ENCODE assay signal across 31 cellular contexts in genomic region chr11:689630-690029, GRCh38. TPM values are rescaled to one million over a fixed set of nuclear protein-coding genes. Genes with fewer than 3 reads are reported as not detected.
DNase-seq lines count a peak whose midpoint lies in the region; ATAC-seq, FAIRE-seq and TF ChIP-seq lines count a peak whose summit lies in the region.
"Had no signal": no experiment of that assay in that cellular context is flagged by ENCODE, and none has a peak within 500 bp of the region (broad histone marks: within the 10 kb centered on the region; RNA-seq: fewer than 3 reads in every experiment).

No MANE protein-coding gene starts in this region.

- no peak overlapping the region for H3K4me3 ChIP-seq in choroid plexus epithelial cell (ENCODE audit: low read depth, low read length)
- H3K4me3 ChIP-seq in mesodermal cell (ENCODE audit: extremely low read depth, insufficient read depth, low read length, poor library complexity, severe bottlenecking): no peak overlapping the region
- H3K4me3 ChIP-seq: skin epidermis had no signal

- H3K36me3 ChIP-seq in mesodermal cell (ENCODE audit: control insufficient read depth, insufficient read depth, low read length): peaks cover 62% of the 10 kb centered on the region

- no peak for FAIRE-seq in GM12891 (lab: Jason Lieb, UNC)
- FAIRE-seq: HepG2, keratinocyte had no signal

- H3K27ac Mint-ChIP-seq in activated T-cell treated with anti-CD3 and anti-CD28 coated beads, Interleukin-2, amount 50 U/mL, for 24 hours: peak overlapping the region; percentile 18
- H3K27ac Mint-ChIP-seq: activated naive CD8-positive, alpha-beta T cell; memory B cell; natural killer cell; type B pancreatic cell had no signal

- H3K27ac ChIP-seq in mesodermal cell (ENCODE audit: low read depth, low read length, severe bottlenecking): peak overlapping the region; percentile 16
- H3K27ac ChIP-seq: skin epidermis had no signal

- ATAC-seq in GM21529 (IDR thresholded peaks at IDR 0.05; ENCODE audit: unreplicated experiment) (no peak), HG03342 (IDR thresholded peaks at IDR 0.05; ENCODE audit: unreplicated experiment) (no peak)
- ATAC-seq: HepG2; natural killer cell; SK-N-SH treated with all-trans-retinoic acid at 6 μM for 48 hours; stimulated activated naive CD8-positive, alpha-beta T cell treated with anti-CD3 and anti-CD28 coated beads, Interleukin-15, Interleukin-2, amounts not matched to agents 100 U/mL and 50 U/mL, for 24 hours had no signal

- H3K4me1 ChIP-seq in mesodermal cell (ENCODE audit: control insufficient read depth, insufficient read depth, low read length, poor library complexity, severe bottlenecking): peaks cover 27% of the 10 kb centered on the region

- H3K4me3 Mint-ChIP-seq in activated T-cell treated with anti-CD3 and anti-CD28 coated beads, Interleukin-2, amount 50 U/mL, for 24 hours: no peak overlapping the region
- H3K4me3 Mint-ChIP-seq: activated naive CD8-positive, alpha-beta T cell; activated T-helper 1 cell treated with anti-CD3 and anti-CD28 coated beads, Interleukin-12 subunit alpha, Interleukin-12 subunit beta, Interleukin-2, Interleukin-4 antibody, amounts not matched to agents 30 ng/mL and 10 ng/mL and 1 ng/mL, durations not matched to agents 14 hours and 24 hours and 36 hours; brain; memory B cell; natural killer cell; type B pancreatic cell had no signal

- no peaks in the 10 kb centered on the region for H3K9me3 Mint-ChIP-seq in activated T-cell treated with anti-CD3 and anti-CD28 coated beads, Interleukin-2, amount 50 U/mL, for 24 hours
- H3K9me3 Mint-ChIP-seq: activated T-helper 1 cell treated with anti-CD3 and anti-CD28 coated beads, Interleukin-12 subunit alpha, Interleukin-12 subunit beta, Interleukin-2, Interleukin-4 antibody, amounts not matched to agents 30 ng/mL and 10 ng/mL and 1 ng/mL, durations not matched to agents 14 hours and 24 hours and 36 hours; brain; memory B cell; natural killer cell; type B pancreatic cell had no signal

- no peaks in the 10 kb centered on the region for H3K27me3 Mint-ChIP-seq in activated T-cell treated with anti-CD3 and anti-CD28 coated beads, Interleukin-2, amount 50 U/mL, for 24 hours
- H3K27me3 Mint-ChIP-seq: activated naive CD8-positive, alpha-beta T cell; brain; memory B cell; type B pancreatic cell had no signal

- H3K4me1 Mint-ChIP-seq in activated T-cell treated with anti-CD3 and anti-CD28 coated beads, Interleukin-2, amount 50 U/mL, for 24 hours (ENCODE audit: low read depth): peaks cover 32% of the 10 kb centered on the region

- TF ChIP-seq CTCF in choroid plexus epithelial cell (conservative IDR thresholded peaks at IDR 0.05; ENCODE audit: low read depth, low read length): no peak

- no peaks in the 10 kb centered on the region for H3K9me3 ChIP-seq in mesodermal cell (ENCODE audit: control insufficient read depth, low read length)

- TF ChIP-seq POLR2A in GM12891 (IDR thresholded peaks at IDR 0.05; ENCODE audit: low read depth, low read length): no peak

- peaks cover 66% of the 10 kb centered on the region for H3K36me3 Mint-ChIP-seq in activated T-cell treated with anti-CD3 and anti-CD28 coated beads, Interleukin-2, amount 50 U/mL, for 24 hours (ENCODE audit: low read depth)
- H3K36me3 Mint-ChIP-seq: natural killer cell had no signal

- 86 to 88% methylated on average over 7 of the region's 7 CpGs for WGBS in mesodermal cell (ENCODE audit: insufficient coverage in 2 of 2), 2 experiments

- DNase-seq in activated T-cell treated with anti-CD3 and anti-CD28 coated beads, Interleukin-2, amount 50 U/mL, for 24 hours: no peak
- DNase-seq in activated T-cell treated with anti-CD3 and anti-CD28 coated beads, Interleukin-2, amount 50 U/mL, for 48 hours: no peak
- DNase-seq in choroid plexus epithelial cell (ENCODE audit: low read depth) (peak; percentile 53), COLO829 (ENCODE audit: low spot score) (no peak), GM12891 (ENCODE audit: insufficient read length, low spot score) (no peak)
- DNase-seq: activated CD4-positive, CD25-positive, alpha-beta regulatory T cell treated with anti-CD3 and anti-CD28 coated beads, Interleukin-2, amount 50 U/mL, for 72 hours; activated CD8-positive, alpha-beta memory T cell treated with anti-CD3 and anti-CD28 coated beads for 24 hours; DMS 273 treated with DMSO at 0.1 percent for 48 hours; GDM1; hippocampal formation; natural killer cell; NCI-H146; NCI-H2171; NCI-H524 treated with DMSO at 0.1 percent for 48 hours; RPMI8226; stimulated activated CD4-positive, alpha-beta T cell treated with anti-CD3 and anti-CD28 coated beads, Interleukin-2, amount 100 ng/mL, for 48 hours; stimulated activated naive CD8-positive, alpha-beta T cell treated with anti-CD3 and anti-CD28 coated beads, Interleukin-15, Interleukin-2, amounts not matched to agents 100 U/mL and 50 U/mL, for 24 hours; T-helper 9 cell had no signal

TF ChIP-seq in GM12891, 5 proteins besides CTCF, POLR2A, EP300 and RAD21:
- no peak for TF ChIP-seq TAF1 (IDR thresholded peaks at IDR 0.05; ENCODE audit: low read depth, low read length)
- TF ChIP-seq POU2F2 (IDR thresholded peaks at IDR 0.05; ENCODE audit: low read depth, low read length): no peak
- TF ChIP-seq PAX5 (IDR thresholded peaks at IDR 0.05; ENCODE audit: insufficient read depth, low read length, severe bottlenecking): no peak
- no peak for TF ChIP-seq POLR2AphosphoS5 (IDR thresholded peaks at IDR 0.05; ENCODE audit: low read depth, low read length)
- no peak for TF ChIP-seq SPI1 (IDR thresholded peaks at IDR 0.05; ENCODE audit: low read depth, low read length)
TF ChIP-seq in GM12891: peak in this region for 0.

RNA-seq across cellular contexts. Expression of gene DEAF1, which starts 5.4 kb away (rescaled TPM):
- polyA plus RNA-seq in mesodermal cell (2013, experiment 1 of 2): 53.4 TPM
- polyA plus RNA-seq in mesodermal cell (2013, experiment 2 of 2): 38.1 TPM
- polyA plus RNA-seq in GM12891 (2012; ENCODE audit: low read depth, missing spikeins): 21.8 TPM

RNA-seq across cellular contexts. Expression of gene TMEM80, which starts 6.0 kb away (rescaled TPM):
- 21.1 TPM for polyA plus RNA-seq in mesodermal cell (2013, experiment 1 of 2)
- 25.6 TPM for polyA plus RNA-seq in mesodermal cell (2013, experiment 2 of 2)
- polyA plus RNA-seq in GM12891 (2012; ENCODE audit: low read depth, missing spikeins): 16.4 TPM

RNA-seq across cellular contexts. Expression of gene EPS8L2, which starts 16.4 kb away (rescaled TPM):
- polyA plus RNA-seq in mesodermal cell (2013, experiment 1 of 2): 13.7 TPM
- 13.7 TPM for polyA plus RNA-seq in mesodermal cell (2013, experiment 2 of 2)
- 11.6 TPM for polyA plus RNA-seq in GM12891 (2012; ENCODE audit: low read depth, missing spikeins)

RNA-seq across cellular contexts. Expression of gene DRD4, which starts 52.6 kb away (rescaled TPM):
- 1.00 TPM for polyA plus RNA-seq in mesodermal cell (2013, experiment 1 of 2)
- polyA plus RNA-seq in mesodermal cell (2013, experiment 2 of 2): 0.46 TPM
- not detected for polyA plus RNA-seq in GM12891 (2012; ENCODE audit: low read depth, missing spikeins)
- polyA plus RNA-seq: BJ, keratinocyte had no signal

RNA-seq across cellular contexts. Expression of gene TALDO1, which starts 57.6 kb away (rescaled TPM):
- 120 TPM for polyA plus RNA-seq in mesodermal cell (2013, experiment 1 of 2)
- 113 TPM for polyA plus RNA-seq in mesodermal cell (2013, experiment 2 of 2)
- polyA plus RNA-seq in GM12891 (2012; ENCODE audit: low read depth, missing spikeins): 131 TPM
